ENCODE assay signal across 14 cellular contexts in genomic region chr11:86719781-86720463, GRCh38. TPM values are rescaled to one million over a fixed set of nuclear protein-coding genes. Genes with fewer than 3 reads are reported as not detected.
DNase-seq lines count a peak whose midpoint lies in the region; ATAC-seq, FAIRE-seq and TF ChIP-seq lines count a peak whose summit lies in the region.
"Had no signal": no experiment of that assay in that cellular context is flagged by ENCODE, and none has a peak within 500 bp of the region (broad histone marks: within the 10 kb centered on the region; RNA-seq: fewer than 3 reads in every experiment).

No MANE protein-coding gene starts in this region.

- DNase-seq in EH (ENCODE audit: low read depth): peak; percentile 97
- peak; percentile 38 to 99 for DNase-seq in PC-9
- peak; percentile 44 for DNase-seq in endodermal cell
- DNase-seq in mesothelial cell of epicardium (ENCODE audit: low spot score in 2 of 2, unreplicated experiment in 2 of 2): no peak
- DNase-seq in thyroid gland: no peak
- no peak for DNase-seq in HepG2 (ENCODE audit: low spot score)
- DNase-seq: activated CD4-positive, alpha-beta T cell treated with anti-CD3 and anti-CD28 coated beads for 4 hours; activated naive CD4-positive, alpha-beta T cell treated with anti-CD3 and anti-CD28 coated beads for 36 hours; effector CD4-positive, alpha-beta T cell; kidney; nucleus accumbens; stimulated activated CD4-positive, alpha-beta T cell treated with anti-CD3 and anti-CD28 coated beads, Interleukin-2, amount 100 ng/mL, for 48 hours had no signal

- peaks cover 43% of the 10 kb centered on the region for H3K9me3 ChIP-seq in PC-9 (ENCODE audit: insufficient read depth, low read depth)
- peaks cover 26% of the 10 kb centered on the region for H3K9me3 ChIP-seq in endodermal cell (ENCODE audit: control insufficient read depth, low read length)
- no peaks in the 10 kb centered on the region for H3K9me3 ChIP-seq in thyroid gland
- no peaks in the 10 kb centered on the region for H3K9me3 ChIP-seq in HepG2 (ENCODE audit: low read length)

- intact Hi-C loops in PC-9 (cut with micrococcal nuclease; ENCODE audit: unreplicated experiment): loop anchor here (1.0 to 2.0 kb wide), 2 partner anchors 23 to 49 kb away; no protein-coding TSS in a partner anchor
- intact Hi-C loops in thyroid gland (cut with DNase I): no loop called here
- intact Hi-C loops in HepG2 (cut with micrococcal nuclease; ENCODE audit: unreplicated experiment): no loop called here

- CTCF ChIA-PET in PC-9 (lab: Charles Lee) (interaction anchor here (1.0 kb wide), 1 partner anchor 79 kb away, joined by 3 read pairs; no protein-coding TSS in a partner anchor), HepG2 (lab: Yijun Ruan, JAX; ENCODE audit: low intra/inter-chr PET ratio, low total read pairs) (no interaction called here)

- H3K4me1 Mint-ChIP-seq in endodermal cell: peaks cover 5% of the 10 kb centered on the region
- H3K4me1 Mint-ChIP-seq in mesothelial cell of epicardium: peaks cover 39% of the 10 kb centered on the region

- no peak overlapping the region for H3K4me3 ChIP-seq in PC-9
- no peak overlapping the region for H3K4me3 ChIP-seq in endodermal cell (ENCODE audit: low read length)
- no peak overlapping the region for H3K4me3 ChIP-seq in thyroid gland (replicated peaks in 1 of 3)
- no peak overlapping the region for H3K4me3 ChIP-seq in HepG2 (replicated peaks in 1 of 3; ENCODE audit: insufficient read depth in 1 of 3, low read depth in 2 of 3, low read length in 3 of 3)

- H3K36me3 Mint-ChIP-seq in endodermal cell (ENCODE audit: low read depth) (no peaks in the 10 kb centered on the region), mesothelial cell of epicardium (peaks cover 16% of the 10 kb centered on the region)

- H3K79me2 ChIP-seq in PC-9 (ENCODE audit: low read depth): no peaks in the 10 kb centered on the region
- no peaks in the 10 kb centered on the region for H3K79me2 ChIP-seq in HepG2 (ENCODE audit: insufficient read depth, low read length)

- H3K4me3 Mint-ChIP-seq in endodermal cell (no peak overlapping the region), mesothelial cell of epicardium (no peak overlapping the region)
- H3K4me3 Mint-ChIP-seq: activated naive CD4-positive, alpha-beta T cell treated with anti-CD3 and anti-CD28 coated beads for 36 hours had no signal

- H3K27ac Mint-ChIP-seq in endodermal cell: no peak overlapping the region
- H3K27ac Mint-ChIP-seq in mesothelial cell of epicardium: peak overlapping the region; percentile 2
- H3K27ac Mint-ChIP-seq: activated naive CD4-positive, alpha-beta T cell treated with anti-CD3 and anti-CD28 coated beads for 36 hours had no signal

- POLR2A ChIA-PET in PC-9 (lab: Charles Lee; ENCODE audit: unreplicated experiment): interaction anchor here (0.6 to 1.3 kb wide), 5 partner anchors 42 to 828 kb away, joined by 3 to 12 read pairs (median 5); no protein-coding TSS in a partner anchor
- POLR2A ChIA-PET in HepG2 (lab: Yijun Ruan, JAX): no interaction called here

- H3K36me3 ChIP-seq in PC-9 (ENCODE audit: low read depth): peaks cover 22% of the 10 kb centered on the region; the same call in 1 of the 2 replicates
- no peaks in the 10 kb centered on the region for H3K36me3 ChIP-seq in endodermal cell (ENCODE audit: control insufficient read depth, insufficient read depth, low read length)
- H3K36me3 ChIP-seq in thyroid gland: no peaks in the 10 kb centered on the region
- no peaks in the 10 kb centered on the region for H3K36me3 ChIP-seq in HepG2 (replicated peaks in 1 of 2; ENCODE audit: control insufficient read depth in 1 of 2, insufficient read depth in 2 of 2, low read length in 2 of 2)

- peaks cover 30% of the 10 kb centered on the region for H3F3A ChIP-seq in PC-9 (ENCODE audit: insufficient read depth, low read depth)

- H3K27ac ChIP-seq in PC-9: peak overlapping the region; percentile 79
- no peak overlapping the region for H3K27ac ChIP-seq in endodermal cell (ENCODE audit: low read depth, low read length)
- no peak overlapping the region for H3K27ac ChIP-seq in thyroid gland
- H3K27ac ChIP-seq in HepG2 (ENCODE audit: extremely low read length, insufficient read depth, low read length): no peak overlapping the region

- TF ChIP-seq POLR2A in thyroid gland (IDR thresholded peaks at IDR 0.05) (no peak), HepG2 (IDR thresholded peaks at IDR 0.05; ENCODE audit: insufficient read depth in 1 of 2, low read depth in 2 of 2, low read length in 2 of 2) (no peak)

- TSS peak; percentile 80 for BruUV-seq in PC-9 (replicated peaks; lab: Mats Ljungman, UMichigan)
- no TSS peak for BruUV-seq in HepG2 (replicated peaks; lab: Mats Ljungman, UMichigan)

- H3K4me2 ChIP-seq in PC-9: peak overlapping the region; percentile 32
- no peak overlapping the region for H3K4me2 ChIP-seq in HepG2 (ENCODE audit: low read depth, low read length)

- no peak for ATAC-seq in GM21526 (IDR thresholded peaks at IDR 0.05; ENCODE audit: low FRiP score, unreplicated experiment)
- no peak for ATAC-seq in HG03159 (IDR thresholded peaks at IDR 0.05; ENCODE audit: unreplicated experiment)
- no peak for ATAC-seq in HepG2

- H4K20me1 ChIP-seq in PC-9 (ENCODE audit: insufficient read depth) (no peaks in the 10 kb centered on the region), HepG2 (ENCODE audit: insufficient read depth, low read length) (no peaks in the 10 kb centered on the region)

- no CpG with 5 or more reads among the region's 1 CpG for WGBS in endodermal cell (ENCODE audit: insufficient coverage in 1 of 2, insufficient read length in 1 of 2), 2 experiments
- 55 to 74% methylated on average over 1 of the region's 1 CpG for WGBS in thyroid gland, 2 donors
- WGBS in HepG2 (ENCODE audit: low lambda C conversion rate): 0% methylated on average over 1 of the region's 1 CpG

- TF ChIP-seq CTCF in PC-9 (conservative IDR thresholded peaks at IDR 0.05) (no peak), endodermal cell (conservative IDR thresholded peaks at IDR 0.05) (no peak), mesothelial cell of epicardium (IDR thresholded peaks at IDR 0.05; ENCODE audit: unreplicated experiment) (no peak), thyroid gland (IDR thresholded peaks at IDR 0.05) (no peak), HepG2 (CRISPR knock-in tag; IDR thresholded peaks at IDR 0.05) (no peak)

- H3K9ac ChIP-seq in endodermal cell (ENCODE audit: extremely low read depth, low read length, poor library complexity, severe bottlenecking) (no peak overlapping the region), HepG2 (ENCODE audit: insufficient read depth, low read depth, low read length) (no peak overlapping the region)

- H3K9me2 ChIP-seq in PC-9 (ENCODE audit: insufficient read depth): no peaks in the 10 kb centered on the region

- H3K27me3 Mint-ChIP-seq in endodermal cell (ENCODE audit: insufficient read depth): no peaks in the 10 kb centered on the region
- H3K27me3 Mint-ChIP-seq in mesothelial cell of epicardium (ENCODE audit: low read depth): no peaks in the 10 kb centered on the region

- H3K4me1 ChIP-seq in PC-9 (replicated peaks; ENCODE audit: insufficient read depth): peaks cover 45% of the 10 kb centered on the region
- H3K4me1 ChIP-seq in endodermal cell (ENCODE audit: control insufficient read depth, insufficient read depth, low read length): no peaks in the 10 kb centered on the region
- no peaks in the 10 kb centered on the region for H3K4me1 ChIP-seq in thyroid gland
- H3K4me1 ChIP-seq in HepG2 (ENCODE audit: insufficient read depth, low read length): no peaks in the 10 kb centered on the region

- in situ Hi-C loops in HepG2 (cut with HindIII; ENCODE audit: extremely low pct_ligation_motif_present, low pct_unique_long_range_greater_than_20kb): no loop called here

- FAIRE-seq in HepG2 (lab: Jason Lieb, UNC): no peak
- FAIRE-seq: kidney had no signal

- no peak overlapping the region for H2AFZ ChIP-seq in PC-9
- no peak overlapping the region for H2AFZ ChIP-seq in HepG2 (ENCODE audit: low read length)

- TF ChIP-seq EP300 in HepG2 (IDR thresholded peaks at IDR 0.05; ENCODE audit: low read depth in 2 of 2, low read length in 2 of 2) (no peak), HepG2 (CRISPR knock-in tag; IDR thresholded peaks at IDR 0.05; ENCODE audit: borderline replicate concordance) (no peak)

- no peaks in the 10 kb centered on the region for H3K27me3 ChIP-seq in PC-9 (ENCODE audit: insufficient read depth, low read depth)
- H3K27me3 ChIP-seq in endodermal cell (ENCODE audit: control insufficient read depth, insufficient read depth, low read length, poor library complexity, severe bottlenecking): no peaks in the 10 kb centered on the region
- no peaks in the 10 kb centered on the region for H3K27me3 ChIP-seq in thyroid gland
- H3K27me3 ChIP-seq in HepG2 (ENCODE audit: control insufficient read depth in 1 of 2, insufficient read depth in 2 of 2, low read length in 2 of 2): peaks cover 1 to 21% of the 10 kb centered on the region in 2 experiments; a peak in 2 of 5 replicates

- no peak for TF ChIP-seq RAD21 in HepG2 (CRISPR knock-in tag; IDR thresholded peaks at IDR 0.05)

- peaks cover 17% of the 10 kb centered on the region for H3K9me3 Mint-ChIP-seq in endodermal cell
- peaks cover 35% of the 10 kb centered on the region for H3K9me3 Mint-ChIP-seq in mesothelial cell of epicardium

RNA-seq across cellular contexts. Expression of gene ME3, which starts 47.5 kb away (rescaled TPM):
- total RNA-seq in PC-9 (2021): 34.0 and 61.1 TPM in 2 replicates
- 1 to 10 TPM; 1.2 to 1.3 TPM for total RNA-seq in endodermal cell
- 6.2 TPM for polyA plus RNA-seq in endodermal cell (2013, experiment 1 of 2)
- polyA plus RNA-seq in endodermal cell (2013, experiment 2 of 2): 8.0 TPM
- 8.4 to 11.8 TPM (median 9.9 TPM) in 3 replicates for total RNA-seq in mesothelial cell of epicardium
- total RNA-seq in thyroid gland: 10 to 100 TPM; 29.1 to 53.5 (median 37.1) TPM
- not detected in 2 replicates for total RNA-seq in HepG2 (2016; rRNA removed; fragmentation: Illumina TruSeq; extraction: Trizol)
- total RNA-seq in HepG2 (2016; cell fraction: cytosol; rRNA removed; fragmentation: Illumina TruSeq; extraction: Trizol; ENCODE audit: low read depth): not detected in 2 replicates
- not detected in 2 replicates for total RNA-seq in HepG2 (2016; cell fraction: insoluble cytoplasmic fraction; rRNA removed; fragmentation: Illumina TruSeq; extraction: Trizol)
- total RNA-seq in HepG2 (2016; cell fraction: membrane; rRNA removed; fragmentation: Illumina TruSeq; extraction: Trizol): not detected in 2 replicates
- total RNA-seq in HepG2 (2016; cell fraction: nucleus; rRNA removed; fragmentation: Illumina TruSeq; extraction: Trizol): not detected in 2 replicates
- polyA plus RNA-seq in HepG2 (2011; rRNA removed): 0.22 TPM in 1 of 2 replicates, not detected in the other
- polyA plus RNA-seq in HepG2 (2011; cell fraction: cytosol; rRNA removed): not detected in 2 replicates
- polyA plus RNA-seq in HepG2 (2011; cell fraction: nucleus; rRNA removed): 0.50 and 0.54 TPM in 2 replicates
- polyA plus RNA-seq in HepG2 (2012): 0.05 TPM in 1 of 2 replicates, not detected in the other
- not detected in 2 replicates for polyA plus RNA-seq in HepG2 (2016; cell fraction: cytosol; fragmentation: Illumina TruSeq; extraction: Trizol; ENCODE audit: low read depth)
- not detected in 2 replicates for polyA plus RNA-seq in HepG2 (2016; cell fraction: insoluble cytoplasmic fraction; fragmentation: Illumina TruSeq; extraction: Trizol; ENCODE audit: low read depth)
- polyA plus RNA-seq in HepG2 (2016; cell fraction: membrane; fragmentation: Illumina TruSeq; extraction: Trizol; ENCODE audit: low read depth): not detected in 2 replicates
- not detected in 2 replicates for polyA plus RNA-seq in HepG2 (2016; cell fraction: nucleus; fragmentation: Illumina TruSeq; extraction: Trizol; ENCODE audit: insufficient read depth, low read depth)
- polyA minus RNA-seq in HepG2 (2011; rRNA and poly(A)+ RNA removed; ENCODE audit: low replicate concordance): 36.1 TPM in 1 of 2 replicates, not detected in the other
- polyA minus RNA-seq in HepG2 (2011; cell fraction: cytosol; rRNA and poly(A)+ RNA removed): not detected in 2 replicates
- 0.52 and 0.75 TPM in 2 replicates for polyA minus RNA-seq in HepG2 (2011; cell fraction: nucleus; rRNA and poly(A)+ RNA removed)

Comparison
In these comparisons a context has a peak if more than half of its experiments do, and no peak if none do; other contexts are left out.
1. DNase-seq: peak in EH (single experiment), PC-9 (2 of 2) and endodermal cell (single experiment); none in mesothelial cell of epicardium (0 of 2), thyroid gland (0 of 2) and HepG2 (single experiment).